ENCODE assay signal across 1 cellular context in the genomic region with DNA sequence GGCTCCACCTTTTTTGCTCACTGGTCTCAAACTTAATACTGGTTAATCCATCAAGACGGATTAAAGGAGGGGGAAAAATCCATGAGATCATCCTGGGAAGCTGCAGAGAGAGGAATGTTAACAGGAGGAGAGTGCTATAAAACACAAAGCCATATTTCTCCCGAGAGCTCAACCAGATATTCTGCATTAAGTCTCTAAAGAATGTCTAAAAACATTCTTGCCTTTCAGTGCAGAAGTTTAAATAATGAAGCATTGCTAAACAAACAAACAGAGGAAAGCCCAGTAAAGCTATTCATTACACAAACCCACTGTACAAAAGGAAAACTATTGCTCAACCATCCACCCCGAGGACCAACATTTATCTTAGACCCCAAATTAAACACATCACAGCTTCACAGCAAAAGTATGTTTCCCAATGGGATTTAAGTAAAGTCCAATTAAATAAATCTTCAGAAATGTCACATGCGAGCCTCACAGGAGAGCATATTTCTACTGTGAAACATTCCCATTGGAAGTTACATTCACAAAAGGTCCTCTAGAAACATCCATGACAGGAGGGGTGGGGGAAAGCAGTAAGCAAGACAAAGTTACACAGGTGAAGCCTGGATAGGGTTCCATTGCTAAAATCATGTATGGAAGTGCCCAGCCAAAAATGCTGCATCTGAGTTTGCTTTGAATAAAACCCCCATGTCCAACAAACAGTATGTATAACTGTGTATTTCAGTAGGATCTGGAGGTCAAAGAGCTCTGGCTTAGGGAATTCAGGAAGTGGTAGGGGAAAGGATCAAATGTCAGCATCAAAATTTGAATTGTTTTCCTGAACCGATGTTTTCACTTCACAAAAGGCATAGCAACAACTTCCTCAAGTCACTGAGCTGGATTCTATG.
TF ChIP-seq lines count a peak whose summit lies in the region.

No MANE protein-coding gene starts in this region.

TF ChIP-seq in SK-N-SH, 30 proteins besides CTCF, POLR2A, EP300 and RAD21 (continued from another document):
- TF ChIP-seq, protein P1, sequence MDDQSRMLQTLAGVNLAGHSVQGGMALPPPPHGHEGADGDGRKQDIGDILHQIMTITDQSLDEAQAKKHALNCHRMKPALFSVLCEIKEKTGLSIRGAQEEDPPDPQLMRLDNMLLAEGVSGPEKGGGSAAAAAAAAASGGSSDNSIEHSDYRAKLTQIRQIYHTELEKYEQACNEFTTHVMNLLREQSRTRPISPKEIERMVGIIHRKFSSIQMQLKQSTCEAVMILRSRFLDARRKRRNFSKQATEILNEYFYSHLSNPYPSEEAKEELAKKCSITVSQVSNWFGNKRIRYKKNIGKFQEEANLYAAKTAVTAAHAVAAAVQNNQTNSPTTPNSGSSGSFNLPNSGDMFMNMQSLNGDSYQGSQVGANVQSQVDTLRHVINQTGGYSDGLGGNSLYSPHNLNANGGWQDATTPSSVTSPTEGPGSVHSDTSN (IDR thresholded peaks at IDR 0.05): peak; percentile 43
- TF ChIP-seq YY1 (IDR thresholded peaks at IDR 0.05; ENCODE audit: low read depth) (no peak), SIN3A (IDR thresholded peaks at IDR 0.05; ENCODE audit: borderline replicate concordance, low read depth, low read length) (no peak), MXI1 (IDR thresholded peaks at IDR 0.05; ENCODE audit: low read depth, low read length) (no peak), TCF12 (IDR thresholded peaks at IDR 0.05) (peak; percentile 45; the same call in 1 of the 2 replicates), TEAD4 (IDR thresholded peaks at IDR 0.05; ENCODE audit: borderline replicate concordance, insufficient read depth) (0 out of 2 replicates have a peak, but pooled peaks have one; percentile 48)
- TF ChIP-seq, protein P2, sequence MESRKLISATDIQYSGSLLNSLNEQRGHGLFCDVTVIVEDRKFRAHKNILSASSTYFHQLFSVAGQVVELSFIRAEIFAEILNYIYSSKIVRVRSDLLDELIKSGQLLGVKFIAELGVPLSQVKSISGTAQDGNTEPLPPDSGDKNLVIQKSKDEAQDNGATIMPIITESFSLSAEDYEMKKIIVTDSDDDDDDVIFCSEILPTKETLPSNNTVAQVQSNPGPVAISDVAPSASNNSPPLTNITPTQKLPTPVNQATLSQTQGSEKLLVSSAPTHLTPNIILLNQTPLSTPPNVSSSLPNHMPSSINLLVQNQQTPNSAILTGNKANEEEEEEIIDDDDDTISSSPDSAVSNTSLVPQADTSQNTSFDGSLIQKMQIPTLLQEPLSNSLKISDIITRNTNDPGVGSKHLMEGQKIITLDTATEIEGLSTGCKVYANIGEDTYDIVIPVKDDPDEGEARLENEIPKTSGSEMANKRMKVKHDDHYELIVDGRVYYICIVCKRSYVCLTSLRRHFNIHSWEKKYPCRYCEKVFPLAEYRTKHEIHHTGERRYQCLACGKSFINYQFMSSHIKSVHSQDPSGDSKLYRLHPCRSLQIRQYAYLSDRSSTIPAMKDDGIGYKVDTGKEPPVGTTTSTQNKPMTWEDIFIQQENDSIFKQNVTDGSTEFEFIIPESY (IDR thresholded peaks at IDR 0.05; ENCODE audit: borderline replicate concordance, low read depth): no peak
TF ChIP-seq in SK-N-SH: peak in this region for 3.
